26 cellular contexts compared by ENCODE assay signal in genomic region chr10:77350134-77350533, GRCh38.
DNase-seq lines count a peak whose midpoint lies in the region; ATAC-seq, FAIRE-seq and TF ChIP-seq lines count a peak whose summit lies in the region.
"Had no signal": no experiment of that assay in that cellular context is flagged by ENCODE, and none has a peak within 500 bp of the region (broad histone marks: within the 10 kb centered on the region; RNA-seq: fewer than 3 reads in every experiment).

No MANE protein-coding gene starts in this region.

- H3K9me3 Mint-ChIP-seq in activated naive CD8-positive, alpha-beta T cell treated with anti-CD3 and anti-CD28 coated beads, Interleukin-2, amount 50 U/mL, for 24 hours = no peaks in the 10 kb centered on the region
- no peaks in the 10 kb centered on the region for H3K9me3 Mint-ChIP-seq in activated naive CD8-positive, alpha-beta T cell treated with anti-CD3 and anti-CD28 coated beads for 36 hours
- no peaks in the 10 kb centered on the region for H3K9me3 Mint-ChIP-seq in astrocyte (ENCODE audit: unreplicated experiment)
- H3K9me3 Mint-ChIP-seq: activated naive CD4-positive, alpha-beta T cell treated with anti-CD3 and anti-CD28 coated beads, Interleukin-2, amount 10 ng/mL, durations not matched to agents 7 days and 5 days; activated T-helper 1 cell treated with anti-CD3 and anti-CD28 coated beads, Interleukin-12 subunit alpha, Interleukin-12 subunit beta, Interleukin-2, Interleukin-4 antibody, amounts not matched to agents 30 ng/mL and 10 ng/mL and 1 ng/mL, durations not matched to agents 14 hours and 24 hours and 36 hours; CD8-positive, alpha-beta memory T cell; central memory CD8-positive, alpha-beta T cell; mesothelial cell of epicardium; naive thymus-derived CD8-positive, alpha-beta T cell had no signal

- no peak overlapping the region for H3K4me3 Mint-ChIP-seq in activated naive CD8-positive, alpha-beta T cell treated with anti-CD3 and anti-CD28 coated beads, Interleukin-2, amount 50 U/mL, for 24 hours
- H3K4me3 Mint-ChIP-seq in activated naive CD8-positive, alpha-beta T cell treated with anti-CD3 and anti-CD28 coated beads for 36 hours = no peak overlapping the region
- no peak overlapping the region for H3K4me3 Mint-ChIP-seq in astrocyte (ENCODE audit: unreplicated experiment)
- H3K4me3 Mint-ChIP-seq: activated naive CD4-positive, alpha-beta T cell treated with anti-CD3 and anti-CD28 coated beads, Interleukin-2, amount 10 ng/mL, durations not matched to agents 7 days and 5 days; activated T-helper 1 cell treated with anti-CD3 and anti-CD28 coated beads, Interleukin-12 subunit alpha, Interleukin-12 subunit beta, Interleukin-2, Interleukin-4 antibody, amounts not matched to agents 30 ng/mL and 10 ng/mL and 1 ng/mL, durations not matched to agents 14 hours and 24 hours and 36 hours; B cell; CD8-positive, alpha-beta memory T cell; central memory CD8-positive, alpha-beta T cell; mesothelial cell of epicardium; naive thymus-derived CD8-positive, alpha-beta T cell; stimulated activated memory B cell treated with anti-CD40 and anti-IgM and Interleukin-4, amounts not matched to agents 10 μg/mL and 1 μg/mL and 100 μg/mL, for 72 hours had no signal

- CTCF ChIA-PET in GM10248 (lab: Yijun Ruan, JAX) = no interaction called here

- H3K4me3 ChIP-seq in astrocyte (ENCODE audit: insufficient read depth, low read depth, low read length) = no peak overlapping the region
- H3K4me3 ChIP-seq in mesenchymal stem cell (ENCODE audit: insufficient read depth in 1 of 2, low read depth in 1 of 2, low read length in 2 of 2) = no peak overlapping the region
- no peak overlapping the region for H3K4me3 ChIP-seq in HAP-1
- H3K4me3 ChIP-seq: testis had no signal

- H3K79me1 ChIP-seq in mesenchymal stem cell (replicated peaks; ENCODE audit: low read length, poor library complexity, severe bottlenecking) = peaks cover 10% of the 10 kb centered on the region

- in situ Hi-C loops in HAP-1 (cut with MboI; ENCODE audit: low sequenced_read_pairs) = no loop called here

- H3K4me2 ChIP-seq in astrocyte (ENCODE audit: low read length) = peak overlapping the region; percentile 16
- H3K4me2 ChIP-seq in mesenchymal stem cell (ENCODE audit: low read length, poor library complexity, severe bottlenecking) = no peak overlapping the region

- no peak for TF ChIP-seq CTCF in astrocyte (IDR thresholded peaks at IDR 0.05; ENCODE audit: insufficient read depth, low read depth, low read length)
- no peak for TF ChIP-seq CTCF in GM10248 (IDR thresholded peaks at IDR 0.05; ENCODE audit: control extremely low read depth, extremely low read depth, low read depth, missing control alignments)

- H3K36me3 ChIP-seq in astrocyte (ENCODE audit: insufficient read depth, low read length) = no peaks in the 10 kb centered on the region
- no peaks in the 10 kb centered on the region for H3K36me3 ChIP-seq in mesenchymal stem cell (ENCODE audit: control insufficient read depth in 1 of 2, insufficient read depth in 2 of 2, low read depth in 1 of 2, low read length in 2 of 2)
- H3K36me3 ChIP-seq in HAP-1 (replicated peaks) = no peaks in the 10 kb centered on the region

- peak overlapping the region; percentile 64 to 70 for H2BK12ac ChIP-seq in mesenchymal stem cell (ENCODE audit: low read length in 2 of 2)

- peak overlapping the region; percentile 96 for H2AK5ac ChIP-seq in mesenchymal stem cell (ENCODE audit: low read length, severe bottlenecking)

- H3K27ac ChIP-seq in astrocyte (ENCODE audit: low read depth, low read length) (peak overlapping the region; percentile 85), mesenchymal stem cell (ENCODE audit: low read length, poor library complexity, severe bottlenecking) (peak overlapping the region; percentile 76)
- H3K27ac ChIP-seq: HL-60, testis had no signal

- H2AFZ ChIP-seq in astrocyte (ENCODE audit: low read depth, low read length) (no peak overlapping the region), mesenchymal stem cell (ENCODE audit: low read depth, low read length) (no peak overlapping the region)

- peak overlapping the region; percentile 85 for H2BK5ac ChIP-seq in mesenchymal stem cell (ENCODE audit: low read depth, low read length, poor library complexity, severe bottlenecking)

- no peak overlapping the region for H2BK120ac ChIP-seq in mesenchymal stem cell (ENCODE audit: low read depth, low read length)

- H2BK15ac ChIP-seq in mesenchymal stem cell (ENCODE audit: low read depth, poor library complexity, severe bottlenecking) = peak overlapping the region; percentile 19

- ATAC-seq in activated naive CD8-positive, alpha-beta T cell treated with anti-CD3 and anti-CD28 coated beads, Interleukin-2, amount 50 U/mL, for 24 hours = no peak
- no peak for ATAC-seq in GM21367 (IDR thresholded peaks at IDR 0.05; ENCODE audit: unreplicated experiment)
- ATAC-seq: left lobe of liver; naive thymus-derived CD8-positive, alpha-beta T cell had no signal

- peaks cover 27% of the 10 kb centered on the region for H3K4me1 Mint-ChIP-seq in activated naive CD8-positive, alpha-beta T cell treated with anti-CD3 and anti-CD28 coated beads, Interleukin-2, amount 50 U/mL, for 24 hours
- peaks cover 9% of the 10 kb centered on the region for H3K4me1 Mint-ChIP-seq in activated naive CD8-positive, alpha-beta T cell treated with anti-CD3 and anti-CD28 coated beads for 36 hours
- H3K4me1 Mint-ChIP-seq in astrocyte (ENCODE audit: low read depth, unreplicated experiment) = peaks cover 50% of the 10 kb centered on the region
- H3K4me1 Mint-ChIP-seq: activated naive CD4-positive, alpha-beta T cell treated with anti-CD3 and anti-CD28 coated beads, Interleukin-2, amount 10 ng/mL, durations not matched to agents 7 days and 5 days; B cell; CD8-positive, alpha-beta memory T cell; central memory CD8-positive, alpha-beta T cell; stimulated activated memory B cell treated with anti-CD40 and anti-IgM and Interleukin-4, amounts not matched to agents 10 μg/mL and 1 μg/mL and 100 μg/mL, for 72 hours had no signal

- H3K14ac ChIP-seq in mesenchymal stem cell (ENCODE audit: low read length in 2 of 2) = no peak overlapping the region

- no peak for DNase-seq in activated naive CD8-positive, alpha-beta T cell treated with anti-CD3 and anti-CD28 coated beads, Interleukin-2, amount 50 U/mL, for 24 hours
- DNase-seq in activated naive CD8-positive, alpha-beta T cell treated with anti-CD3 and anti-CD28 coated beads for 36 hours = no peak
- DNase-seq in astrocyte (ENCODE audit: low read depth) (no peak), mesenchymal stem cell (no peak), NAMALWA (ENCODE audit: low spot score) (no peak), HAP-1 (ENCODE audit: low spot score in 2 of 2) (no peak), GM10248 (ENCODE audit: extremely low spot score) (no peak)
- DNase-seq: activated CD4-positive, alpha-beta T cell treated with anti-CD3 and anti-CD28 coated beads, Interleukin-2, amount 50 U/mL, for 1 hour; activated naive CD4-positive, alpha-beta T cell treated with anti-CD3 and anti-CD28 coated beads, Interleukin-2, amount 10 ng/mL, durations not matched to agents 7 days and 5 days; CD8-positive, alpha-beta memory T cell; GDM1; naive thymus-derived CD8-positive, alpha-beta T cell; NCI-H1694; NCI-H2171; NCI-H524 treated with DMSO at 0.1 percent for 48 hours; stimulated activated CD4-positive, alpha-beta T cell treated with anti-CD3 and anti-CD28 coated beads, Interleukin-2, amount 100 ng/mL, for 48 hours; testis had no signal

- WGBS in mesenchymal stem cell = 86% methylated on average over 1 of the region's 1 CpG

- H3K27me3 Mint-ChIP-seq in activated naive CD8-positive, alpha-beta T cell treated with anti-CD3 and anti-CD28 coated beads, Interleukin-2, amount 50 U/mL, for 24 hours = peaks cover 2% of the 10 kb centered on the region
- H3K27me3 Mint-ChIP-seq in activated naive CD8-positive, alpha-beta T cell treated with anti-CD3 and anti-CD28 coated beads for 36 hours = no peaks in the 10 kb centered on the region
- no peaks in the 10 kb centered on the region for H3K27me3 Mint-ChIP-seq in astrocyte (ENCODE audit: low read depth, unreplicated experiment)
- H3K27me3 Mint-ChIP-seq: activated naive CD4-positive, alpha-beta T cell treated with anti-CD3 and anti-CD28 coated beads, Interleukin-2, amount 10 ng/mL, durations not matched to agents 7 days and 5 days; B cell; naive thymus-derived CD8-positive, alpha-beta T cell; stimulated activated memory B cell treated with anti-CD40 and anti-IgM and Interleukin-4, amounts not matched to agents 10 μg/mL and 1 μg/mL and 100 μg/mL, for 72 hours had no signal

- H3K4me1 ChIP-seq in astrocyte (ENCODE audit: insufficient read depth, low read length) = peaks cover 44% of the 10 kb centered on the region
- H3K4me1 ChIP-seq in mesenchymal stem cell (ENCODE audit: control insufficient read depth, insufficient read depth, low read depth, low read length) = peaks cover 10% of the 10 kb centered on the region
- no peaks in the 10 kb centered on the region for H3K4me1 ChIP-seq in HAP-1
- H3K4me1 ChIP-seq: testis had no signal

- peak overlapping the region; percentile 53 for H4K91ac ChIP-seq in mesenchymal stem cell (ENCODE audit: low read length)

- no peaks in the 10 kb centered on the region for H4K20me1 ChIP-seq in astrocyte (ENCODE audit: insufficient read depth, low read length)

- H3K9ac ChIP-seq in astrocyte (ENCODE audit: low read length) = peak overlapping the region; percentile 56
- H3K9ac ChIP-seq in mesenchymal stem cell (ENCODE audit: low read length) = peak overlapping the region; percentile 78

- no peaks in the 10 kb centered on the region for H3K79me2 ChIP-seq in astrocyte (ENCODE audit: insufficient read depth, low read length)

- no peaks in the 10 kb centered on the region for H3K27me3 ChIP-seq in astrocyte (ENCODE audit: insufficient read depth, low read length)
- H3K27me3 ChIP-seq in mesenchymal stem cell (ENCODE audit: control insufficient read depth in 1 of 2, insufficient read depth in 1 of 2, low read length in 2 of 2) = no peaks in the 10 kb centered on the region
- no peaks in the 10 kb centered on the region for H3K27me3 ChIP-seq in HAP-1 (ENCODE audit: low read depth)
- H3K27me3 ChIP-seq: testis had no signal

- no peak overlapping the region for H4K8ac ChIP-seq in mesenchymal stem cell (ENCODE audit: low read length)

- H3K18ac ChIP-seq in mesenchymal stem cell (ENCODE audit: low read depth in 1 of 2, low read length in 2 of 2) = peak overlapping the region; percentile 18 to 71

- H3K36me3 Mint-ChIP-seq in activated naive CD8-positive, alpha-beta T cell treated with anti-CD3 and anti-CD28 coated beads, Interleukin-2, amount 50 U/mL, for 24 hours (ENCODE audit: low read depth) = no peaks in the 10 kb centered on the region
- no peaks in the 10 kb centered on the region for H3K36me3 Mint-ChIP-seq in activated naive CD8-positive, alpha-beta T cell treated with anti-CD3 and anti-CD28 coated beads for 36 hours
- H3K36me3 Mint-ChIP-seq in astrocyte (ENCODE audit: low read depth, unreplicated experiment) = no peaks in the 10 kb centered on the region
- H3K36me3 Mint-ChIP-seq: activated naive CD4-positive, alpha-beta T cell treated with anti-CD3 and anti-CD28 coated beads, Interleukin-2, amount 10 ng/mL, durations not matched to agents 7 days and 5 days; CD8-positive, alpha-beta memory T cell; mesothelial cell of epicardium; naive thymus-derived CD8-positive, alpha-beta T cell; stimulated activated memory B cell treated with anti-CD40 and anti-IgM and Interleukin-4, amounts not matched to agents 10 μg/mL and 1 μg/mL and 100 μg/mL, for 72 hours had no signal

- peak overlapping the region; percentile 16 for H3K27ac Mint-ChIP-seq in activated naive CD8-positive, alpha-beta T cell treated with anti-CD3 and anti-CD28 coated beads, Interleukin-2, amount 50 U/mL, for 24 hours
- no peak overlapping the region for H3K27ac Mint-ChIP-seq in activated naive CD8-positive, alpha-beta T cell treated with anti-CD3 and anti-CD28 coated beads for 36 hours
- peak overlapping the region; percentile 88 for H3K27ac Mint-ChIP-seq in astrocyte (ENCODE audit: unreplicated experiment)
- H3K27ac Mint-ChIP-seq: activated naive CD4-positive, alpha-beta T cell treated with anti-CD3 and anti-CD28 coated beads, Interleukin-2, amount 10 ng/mL, durations not matched to agents 7 days and 5 days; activated T-helper 1 cell treated with anti-CD3 and anti-CD28 coated beads, Interleukin-12 subunit alpha, Interleukin-12 subunit beta, Interleukin-2, Interleukin-4 antibody, amounts not matched to agents 30 ng/mL and 10 ng/mL and 1 ng/mL, durations not matched to agents 14 hours and 24 hours and 36 hours; B cell; CD8-positive, alpha-beta memory T cell; naive thymus-derived CD8-positive, alpha-beta T cell; stimulated activated memory B cell treated with anti-CD40 and anti-IgM and Interleukin-4, amounts not matched to agents 10 μg/mL and 1 μg/mL and 100 μg/mL, for 72 hours had no signal

- no peaks in the 10 kb centered on the region for H3K9me3 ChIP-seq in astrocyte (ENCODE audit: insufficient read depth, low read depth, low read length)
- H3K9me3 ChIP-seq in mesenchymal stem cell (ENCODE audit: control insufficient read depth, low read length) = no peaks in the 10 kb centered on the region
- no peaks in the 10 kb centered on the region for H3K9me3 ChIP-seq in HAP-1
- H3K9me3 ChIP-seq: testis had no signal

- peak overlapping the region in 1 of 2 experiments; percentile 40 for H3K4ac ChIP-seq in mesenchymal stem cell (ENCODE audit: low read depth in 1 of 2, low read length in 2 of 2)

- POLR2A ChIA-PET in GM10248 (lab: Yijun Ruan, JAX) = no interaction called here

- H3K23ac ChIP-seq in mesenchymal stem cell (ENCODE audit: low read length in 2 of 2) = no peak overlapping the region

- no peak for FAIRE-seq in astrocyte (lab: Jason Lieb, UNC)
- FAIRE-seq: GM18507 had no signal
